ENCODE assay signal across 10 cellular contexts in the genomic region with DNA sequence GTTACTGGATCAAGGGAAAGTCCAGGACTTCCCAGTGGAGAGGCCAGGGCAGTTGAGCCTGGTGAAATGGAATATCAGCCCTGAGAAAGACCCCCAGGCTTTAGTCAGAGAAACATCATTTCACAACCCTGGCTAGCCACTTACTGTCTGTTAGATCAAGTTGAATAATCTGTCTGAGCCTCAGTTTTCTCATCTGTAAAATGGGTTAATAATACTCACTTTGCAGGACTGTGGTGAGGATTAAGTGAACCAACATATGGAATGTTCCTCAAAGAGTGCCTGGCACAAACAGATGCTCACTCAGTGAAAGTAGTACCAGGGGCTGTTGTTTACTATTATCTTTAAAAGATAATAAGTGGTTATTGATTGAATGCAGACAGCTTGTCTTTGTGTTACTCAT.
"Had no signal": no experiment of that assay in that cellular context is flagged by ENCODE, and none has a peak within 500 bp of the region (broad histone marks: within the 10 kb centered on the region; RNA-seq: fewer than 3 reads in every experiment).

No MANE protein-coding gene starts in this region.

- FAIRE-seq: H54 had no signal

- H3K9me3 ChIP-seq: HAP-1 had no signal

- H3K4me2 ChIP-seq: GM23338 had no signal

- ATAC-seq: GM23338, HCT116 had no signal

- DNase-seq: GM23248, GOT3, H7, H9, HCEC 1CT, HFFc6 had no signal

- H3K4me1 ChIP-seq: HAP-1 had no signal

- H3K27ac ChIP-seq: GM23248 had no signal

- H3K9ac ChIP-seq: GM23248 had no signal

- H3K4me3 ChIP-seq: GM23248, GM23338, HAP-1 had no signal

- H2AFZ ChIP-seq: GM23248 had no signal

- H3K36me3 ChIP-seq: HAP-1 had no signal
